ENCODE assay signal across 33 cellular contexts in the genomic region with DNA sequence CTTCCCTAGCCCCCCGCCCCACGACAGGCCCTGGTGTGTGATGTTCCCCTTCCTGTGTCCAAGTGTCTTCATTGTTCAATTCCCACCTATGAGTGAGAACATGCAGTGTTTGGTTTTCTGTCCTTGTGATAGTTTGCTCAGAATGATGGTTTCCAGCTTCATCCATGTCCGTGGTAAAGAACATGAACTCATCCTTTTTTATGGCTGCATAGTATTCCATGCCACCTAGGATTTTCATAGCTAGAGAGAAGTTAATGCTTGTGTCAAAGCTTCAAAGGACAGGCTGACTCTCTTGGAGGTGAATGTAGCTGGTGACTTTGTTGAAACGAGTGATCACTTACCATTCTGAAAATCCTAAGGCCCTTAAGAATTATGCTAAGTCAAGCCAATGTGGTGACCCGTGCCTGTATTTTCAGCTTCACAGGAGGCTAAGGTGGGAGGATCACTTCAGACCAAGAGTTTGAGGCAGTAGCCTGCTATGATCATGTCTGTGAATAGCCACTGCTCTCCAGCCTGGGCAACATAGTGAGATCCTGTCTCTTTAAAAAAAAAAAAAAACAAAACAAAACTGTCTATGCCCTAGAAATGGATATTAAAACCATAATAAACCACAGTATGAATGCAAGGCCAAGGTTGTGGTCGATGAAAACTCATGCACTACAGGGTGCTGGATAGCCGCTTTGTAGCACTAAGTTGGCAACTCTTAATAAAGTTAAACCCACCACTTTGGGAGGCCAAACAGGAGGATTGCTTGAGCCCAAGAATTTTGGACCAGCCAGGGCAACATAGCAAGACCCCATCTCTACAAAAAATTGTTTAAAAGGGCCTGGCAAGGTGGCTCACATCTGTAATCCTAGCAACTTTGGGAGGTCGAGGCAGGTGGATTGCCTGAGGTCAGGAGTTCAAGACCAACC.
"Had no signal": no experiment of that assay in that cellular context is flagged by ENCODE, and none has a peak within 500 bp of the region (broad histone marks: within the 10 kb centered on the region; RNA-seq: fewer than 3 reads in every experiment).

No MANE protein-coding gene starts in this region.

- H3K9me3 ChIP-seq: colonic mucosa, esophagus squamous epithelium, left ventricle myocardium inferior, lower lobe of right lung, mucosa of descending colon, neutrophil, right lobe of liver, testis, tibial artery had no signal

- H3K27ac ChIP-seq: colonic mucosa, esophagus squamous epithelium, left ventricle myocardium inferior, lower lobe of right lung, neutrophil, parathyroid adenoma, right lobe of liver, testis, tibial artery had no signal

- H3K4me1 Mint-ChIP-seq: mesothelial cell of epicardium had no signal

- H3K27me3 Mint-ChIP-seq: dendritic cell treated with granulocyte-macrophage colony-stimulating factor and Interleukin-4, amounts not matched to agents 40 ng/mL and 50 ng/mL, for 4 days; memory B cell; naive B cell; natural killer cell treated with Interleukin-12 subunit alpha and Interleukin-12 subunit beta and Interleukin-15 and Interleukin-18, amount 100 ng/mL, for 72 hours; progenitor cell of endocrine pancreas; type B pancreatic cell had no signal

- H3K4me3 ChIP-seq: colonic mucosa, esophagus squamous epithelium, left ventricle myocardium inferior, lower lobe of right lung, mucosa of descending colon, right lobe of liver, testis, tibial artery had no signal

- H3K27me3 ChIP-seq: colonic mucosa, esophagus squamous epithelium, neutrophil, right lobe of liver, testis, tibial artery had no signal

- H2AFZ ChIP-seq: parathyroid adenoma had no signal

- H3K36me3 ChIP-seq: colonic mucosa, neutrophil, right lobe of liver had no signal

- H3K4me1 ChIP-seq: colonic mucosa, esophagus squamous epithelium, left ventricle myocardium inferior, lower lobe of right lung, parathyroid adenoma, right lobe of liver, testis, tibial artery had no signal

- H3K27ac Mint-ChIP-seq: dendritic cell treated with granulocyte-macrophage colony-stimulating factor and Interleukin-4, amounts not matched to agents 40 ng/mL and 50 ng/mL, for 4 days; endodermal cell; mesothelial cell of epicardium; type B pancreatic cell had no signal

- DNase-seq: colonic mucosa; effector CD8-positive, alpha-beta T cell; endodermal cell; erythroblast; esophagus squamous epithelium; foreskin melanocyte; hypothalamus; immature natural killer cell; islet precursor cell; kidney glomerular epithelial cell; left colon; left ventricle myocardium inferior; lower lobe of right lung; mucosa of descending colon; naive B cell; right lobe of liver; small intestine; stimulated activated CD4-positive, alpha-beta T cell treated with anti-CD3 and anti-CD28 coated beads, Interleukin-15, amount 100 ng/mL, for 24 hours; stimulated activated CD4-positive, alpha-beta T cell treated with anti-CD3 and anti-CD28 coated beads, Interleukin-4, amount 100 ng/mL, for 1 hour; stimulated activated CD8-positive, alpha-beta memory T cell treated with anti-CD3 and anti-CD28 coated beads, Interleukin-4, amount 100 ng/mL, for 48 hours; stimulated activated naive CD8-positive, alpha-beta T cell treated with anti-CD3 and anti-CD28 coated beads, Interleukin-15, Interleukin-2, amounts not matched to agents 100 U/mL and 50 U/mL, for 24 hours; substantia nigra; testis; tibial artery had no signal

- H3K9me3 Mint-ChIP-seq: dendritic cell treated with granulocyte-macrophage colony-stimulating factor and Interleukin-4, amounts not matched to agents 40 ng/mL and 50 ng/mL, for 4 days; immature natural killer cell; memory B cell; mesothelial cell of epicardium; natural killer cell treated with Interleukin-12 subunit alpha and Interleukin-12 subunit beta and Interleukin-15 and Interleukin-18, amount 100 ng/mL, for 72 hours; neural crest cell; type B pancreatic cell had no signal

- ATAC-seq: left colon; lower lobe of right lung; mucosa of descending colon; natural killer cell treated with Interleukin-12 subunit alpha and Interleukin-12 subunit beta and Interleukin-15 and Interleukin-18, amount 100 ng/mL, for 72 hours; right lobe of liver; stimulated activated naive CD8-positive, alpha-beta T cell treated with anti-CD3 and anti-CD28 coated beads, Interleukin-15, Interleukin-2, amounts not matched to agents 100 U/mL and 50 U/mL, for 24 hours had no signal

- H3K4me3 Mint-ChIP-seq: dendritic cell treated with granulocyte-macrophage colony-stimulating factor and Interleukin-4, amounts not matched to agents 40 ng/mL and 50 ng/mL, for 4 days; endodermal cell; immature natural killer cell; memory B cell; mesothelial cell of epicardium; naive B cell; natural killer cell treated with Interleukin-12 subunit alpha and Interleukin-12 subunit beta and Interleukin-15 and Interleukin-18, amount 100 ng/mL, for 72 hours; neural crest cell; type B pancreatic cell had no signal

- H3K9ac ChIP-seq: parathyroid adenoma had no signal
